ENCODE assay signal across 24 cellular contexts in genomic region chr4:82773049-82773448, GRCh38. TPM values are rescaled to one million over a fixed set of nuclear protein-coding genes. Genes with fewer than 3 reads are reported as not detected.
DNase-seq lines count a peak whose midpoint lies in the region; ATAC-seq, FAIRE-seq and TF ChIP-seq lines count a peak whose summit lies in the region.
"Had no signal": no experiment of that assay in that cellular context is flagged by ENCODE, and none has a peak within 500 bp of the region (broad histone marks: within the 10 kb centered on the region; RNA-seq: fewer than 3 reads in every experiment).

No MANE protein-coding gene starts in this region.

- H3K27ac Mint-ChIP-seq in astrocyte (ENCODE audit: unreplicated experiment): no peak overlapping the region
- H3K27ac Mint-ChIP-seq: CD14-positive monocyte had no signal

- H3K9ac ChIP-seq in astrocyte (ENCODE audit: low read length): no peak overlapping the region

- DNase-seq in C1 segment of cervical spinal cord (lab: John Stamatoyannopoulos, UW) (peak in 8 of 14 donors; percentile 25 to 77 (median 40)), astrocyte (ENCODE audit: low read depth) (no peak), hippocampal formation (lab: John Stamatoyannopoulos, UW) (peak; percentile 63 to 75), nucleus accumbens (lab: John Stamatoyannopoulos, UW) (peak in 39 of 56 donors; percentile 10 to 75 (median 48)), NCI-H748 treated with DMSO at 0.1 percent for 48 hours (lab: John Stamatoyannopoulos, UW) (no peak), MV-4-11 (lab: John Stamatoyannopoulos, UW) (no peak), KBM-7 (no peak)
- DNase-seq: 8988T, AML-193, GOT3, KG1, NCI-H1105, NCI-H146, NCI-H2029, NCI-H2227 treated with DMSO at 0.1 percent for 48 hours, NCI-H510A, SJCRH30 had no signal

- H3K36me3 Mint-ChIP-seq in astrocyte (ENCODE audit: low read depth, unreplicated experiment): peaks cover 18% of the 10 kb centered on the region
- H3K36me3 Mint-ChIP-seq: CD14-positive monocyte had no signal

- H3K4me3 ChIP-seq in astrocyte (ENCODE audit: insufficient read depth, low read depth, low read length): no peak overlapping the region
- H3K4me3 ChIP-seq: SJCRH30 had no signal

- FAIRE-seq in astrocyte (lab: Jason Lieb, UNC): no peak
- FAIRE-seq: G401.6, GM12892, HepG2 had no signal

- in situ Hi-C loops in KBM-7 (cut with MboI; ENCODE audit: low pct_unique_long_range_greater_than_20kb, low sequenced_read_pairs): no loop called here

- no peaks in the 10 kb centered on the region for H3K36me3 ChIP-seq in astrocyte (ENCODE audit: insufficient read depth, low read length)

- no peaks in the 10 kb centered on the region for H3K27me3 ChIP-seq in astrocyte (ENCODE audit: insufficient read depth, low read length)
- H3K27me3 ChIP-seq: SJCRH30 had no signal

- H3K9me3 ChIP-seq in astrocyte (ENCODE audit: insufficient read depth, low read depth, low read length): no peaks in the 10 kb centered on the region

- no peaks in the 10 kb centered on the region for H3K9me3 Mint-ChIP-seq in astrocyte (ENCODE audit: unreplicated experiment)

- H3K4me3 Mint-ChIP-seq in astrocyte (ENCODE audit: unreplicated experiment): peak overlapping the region; percentile 40
- H3K4me3 Mint-ChIP-seq: CD14-positive monocyte had no signal

- H3K4me1 Mint-ChIP-seq in astrocyte (ENCODE audit: low read depth, unreplicated experiment): peaks cover 43% of the 10 kb centered on the region

- no peaks in the 10 kb centered on the region for H3K27me3 Mint-ChIP-seq in astrocyte (ENCODE audit: low read depth, unreplicated experiment)

- peaks cover 16% of the 10 kb centered on the region for H3K79me2 ChIP-seq in astrocyte (ENCODE audit: insufficient read depth, low read length)

- no peak overlapping the region for H3K4me2 ChIP-seq in astrocyte (ENCODE audit: low read length)

- H4K20me1 ChIP-seq in astrocyte (ENCODE audit: insufficient read depth, low read length): peaks cover 5% of the 10 kb centered on the region

- H2AFZ ChIP-seq in astrocyte (ENCODE audit: low read depth, low read length): no peak overlapping the region

- ATAC-seq in GM21576 (IDR thresholded peaks at IDR 0.05; ENCODE audit: unreplicated experiment): no peak
- ATAC-seq: HCT116, HepG2 had no signal

- H3K4me1 ChIP-seq in astrocyte (ENCODE audit: insufficient read depth, low read length): peaks cover 19% of the 10 kb centered on the region

- H3K27ac ChIP-seq in astrocyte (ENCODE audit: low read depth, low read length): no peak overlapping the region
- H3K27ac ChIP-seq: HL-60, SJCRH30 had no signal

- TF ChIP-seq CTCF in astrocyte (IDR thresholded peaks at IDR 0.05; ENCODE audit: insufficient read depth, low read depth, low read length): no peak

RNA-seq across cellular contexts. Expression of gene SCD5, which starts 25.5 kb away (rescaled TPM):
- total RNA-seq in astrocyte: 61.7 and 63.1 TPM in 2 replicates
- total RNA-seq: HepG2 had no signal

Comparison
In these comparisons a context has a peak if more than half of its experiments do, and no peak if none do; other contexts are left out.
1. DNase-seq: peak in C1 segment of cervical spinal cord (8 of 14), hippocampal formation (2 of 2) and nucleus accumbens (39 of 56); none in astrocyte (single experiment), NCI-H748 treated with DMSO at 0.1 percent for 48 hours (single experiment), MV-4-11 (single experiment) and KBM-7 (single experiment).